Comparison of ENCODE assay signal across 15 cellular contexts in the genomic region with DNA sequence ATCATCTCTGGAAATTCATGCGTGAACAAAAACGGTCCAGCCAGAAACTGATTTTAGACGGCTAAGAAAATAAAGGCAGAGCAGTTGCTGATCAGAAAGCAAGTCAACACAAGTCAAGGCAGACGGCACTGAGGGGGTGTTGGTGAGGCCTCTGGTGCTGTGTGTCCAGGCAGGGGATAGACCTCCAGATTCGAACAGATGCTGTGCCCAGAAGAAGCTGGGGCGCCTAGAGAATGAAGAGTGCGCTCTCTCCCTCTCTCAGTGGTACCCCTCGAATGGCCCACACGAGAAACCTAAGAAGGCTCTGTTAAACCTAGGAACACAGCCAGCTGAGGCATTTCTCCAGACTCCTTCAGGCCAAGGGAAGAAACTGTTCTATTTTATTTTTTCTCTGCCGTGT.
DNase-seq lines count a peak whose midpoint lies in the region; ATAC-seq and TF ChIP-seq lines count a peak whose summit lies in the region.
"Had no signal": no experiment of that assay in that cellular context is flagged by ENCODE, and none has a peak within 500 bp of the region (broad histone marks: within the 10 kb centered on the region; RNA-seq: fewer than 3 reads in every experiment).

No MANE protein-coding gene starts in this region.

- no peak overlapping the region for H3T11ph ChIP-seq in H9 (ENCODE audit: low read length)

- H2AFZ ChIP-seq in H9 (ENCODE audit: low read length), result no peak overlapping the region
- H2AFZ ChIP-seq: GM23248 had no signal

- peaks cover 38 to 44% of the 10 kb centered on the region in 2 experiments for H3K4me1 Mint-ChIP-seq in H9
- H3K4me1 Mint-ChIP-seq in WTC11, result peaks cover 41% of the 10 kb centered on the region
- peaks cover 18% of the 10 kb centered on the region for H3K4me1 Mint-ChIP-seq in osteocyte (ENCODE audit: unreplicated experiment)
- H3K4me1 Mint-ChIP-seq: CD4-positive, alpha-beta memory T cell had no signal

- H3K4ac ChIP-seq in H9 (ENCODE audit: low read depth, low read length), result no peak overlapping the region

- no peaks in the 10 kb centered on the region for H3K79me1 ChIP-seq in H9 (ENCODE audit: insufficient read depth, low read depth, low read length, poor library complexity, severe bottlenecking)

- H3K27me3 Mint-ChIP-seq in H9 (ENCODE audit: low read depth), result no peaks in the 10 kb centered on the region
- H3K27me3 Mint-ChIP-seq in WTC11 (ENCODE audit: low read depth), result no peaks in the 10 kb centered on the region; the same call in 1 of the 2 replicates
- H3K27me3 Mint-ChIP-seq in osteocyte (ENCODE audit: unreplicated experiment), result peaks cover 15% of the 10 kb centered on the region

- H4K5ac ChIP-seq in H9 (ENCODE audit: insufficient read length, low read depth, low read length), result no peak overlapping the region

- H2BK20ac ChIP-seq in H9 (ENCODE audit: low read depth, low read length, poor library complexity, severe bottlenecking), result no peak overlapping the region

- no peak overlapping the region for H2BK5ac ChIP-seq in H9 (ENCODE audit: insufficient read length, low read length)

- no CpG with 5 or more reads among the region's 10 CpGs for WGBS in H9 (ENCODE audit: extremely low coverage, insufficient read length, low lambda C conversion rate)

- no peak overlapping the region for H4K91ac ChIP-seq in H9 (ENCODE audit: insufficient read length, low read depth, low read length)

- no peaks in the 10 kb centered on the region for H4K20me1 ChIP-seq in H9 (ENCODE audit: control insufficient read depth, insufficient read depth, insufficient read length)

- H4K8ac ChIP-seq in H9 (replicated peaks; ENCODE audit: insufficient read length, low read depth, low read length), result no peak overlapping the region

- H3K4me2 ChIP-seq in H9 (ENCODE audit: insufficient read depth, insufficient read length, low read length), result no peak overlapping the region
- H3K4me2 ChIP-seq: A549 had no signal

- H2BK12ac ChIP-seq in H9 (ENCODE audit: insufficient read length, low read depth, low read length), result no peak overlapping the region

- H3K27me3 ChIP-seq in H9 (ENCODE audit: insufficient read depth, low read length), result no peaks in the 10 kb centered on the region
- H3K27me3 ChIP-seq: BE2C had no signal

- no peak overlapping the region for H2AK5ac ChIP-seq in H9 (ENCODE audit: insufficient read length, low read length)

- TF ChIP-seq CTCF in H9 (conservative IDR thresholded peaks at IDR 0.05), result no peak
- TF ChIP-seq CTCF in WTC11 (IDR thresholded peaks at IDR 0.05), result no peak
- TF ChIP-seq CTCF in osteocyte (IDR thresholded peaks at IDR 0.05), result no peak

- DNase-seq in H9 (no peak), WTC11 (ENCODE audit: low spot score) (no peak), islet precursor cell (peak; percentile 46), osteocyte (ENCODE audit: extremely low spot score, unreplicated experiment) (peak; percentile 66), DMS 273 (lab: John Stamatoyannopoulos, UW; ENCODE audit: unreplicated experiment) (no peak), NCI-H82 (lab: John Stamatoyannopoulos, UW) (no peak)
- DNase-seq: BE2C; CD4-positive, alpha-beta memory T cell; DMS153; DMS79 treated with DMSO at 0.1 percent for 48 hours; EL; GM23248 had no signal

- H3K9me3 Mint-ChIP-seq in H9 (no peaks in the 10 kb centered on the region), WTC11 (no peaks in the 10 kb centered on the region), osteocyte (ENCODE audit: unreplicated experiment) (no peaks in the 10 kb centered on the region)
- H3K9me3 Mint-ChIP-seq: CD4-positive, alpha-beta memory T cell had no signal

- no peak overlapping the region for H3K56ac ChIP-seq in H9 (ENCODE audit: insufficient read length, low read depth, low read length)

- H2BK120ac ChIP-seq in H9 (ENCODE audit: low read depth, low read length, poor library complexity, severe bottlenecking), result no peak overlapping the region

- H3K27ac Mint-ChIP-seq in H9, result peak overlapping the region; percentile 29 to 71 (median 42); a peak in 3 of 7 replicates
- no peak overlapping the region for H3K27ac Mint-ChIP-seq in WTC11
- no peak overlapping the region for H3K27ac Mint-ChIP-seq in osteocyte (ENCODE audit: unreplicated experiment)
- H3K27ac Mint-ChIP-seq: CD4-positive, alpha-beta memory T cell had no signal

- H3K23ac ChIP-seq in H9 (ENCODE audit: insufficient read length, low read depth, low read length), result no peak overlapping the region

- POLR2A ChIA-PET in WTC11 (lab: Charles Lee), result no interaction called here

- no peak overlapping the region for H2BK15ac ChIP-seq in H9 (ENCODE audit: low read depth, low read length)

- H3K23me2 ChIP-seq in H9 (ENCODE audit: insufficient read length, low read depth, low read length, poor library complexity, severe bottlenecking), result no peaks in the 10 kb centered on the region

- CTCF ChIA-PET in WTC11 (lab: Charles Lee), result interaction anchor here (1.8 kb wide), 1 partner anchor 50 kb away, joined by 5 read pairs; no protein-coding TSS in a partner anchor

- H3K4me3 Mint-ChIP-seq in H9 (no peak overlapping the region), WTC11 (no peak overlapping the region), osteocyte (ENCODE audit: unreplicated experiment) (no peak overlapping the region)
- H3K4me3 Mint-ChIP-seq: CD4-positive, alpha-beta memory T cell had no signal

- H3K79me2 ChIP-seq in H9 (ENCODE audit: insufficient read depth, low read length), result no peaks in the 10 kb centered on the region

- peak; percentile 30; the same call in 1 of the 2 replicates for ATAC-seq in WTC11
- ATAC-seq: A549 had no signal

- H3K18ac ChIP-seq in H9 (ENCODE audit: insufficient read length, low read depth, low read length), result no peak overlapping the region

- no peak overlapping the region for H3K9ac ChIP-seq in H9 (ENCODE audit: extremely low read depth, insufficient read length, low read length)
- H3K9ac ChIP-seq: GM23248 had no signal

- no peaks in the 10 kb centered on the region for H3K9me3 ChIP-seq in H9 (ENCODE audit: control insufficient read depth, low read depth, low read length)
- H3K9me3 ChIP-seq: A549, BE2C, HAP-1 had no signal

- H3K36me3 Mint-ChIP-seq in H9 (ENCODE audit: insufficient read depth in 1 of 3, low read depth in 3 of 3) (no peaks in the 10 kb centered on the region), WTC11 (no peaks in the 10 kb centered on the region), osteocyte (ENCODE audit: unreplicated experiment) (no peaks in the 10 kb centered on the region)
- H3K36me3 Mint-ChIP-seq: CD4-positive, alpha-beta memory T cell had no signal

- H3K27ac ChIP-seq in H9 (ENCODE audit: insufficient read length, low read depth, low read length), result no peak overlapping the region
- H3K27ac ChIP-seq: A549, C4-2B, GM23248 had no signal

- H3K4me1 ChIP-seq in H9 (ENCODE audit: insufficient read depth, low read length), result peaks cover 10% of the 10 kb centered on the region
- H3K4me1 ChIP-seq: A549, BE2C, HAP-1 had no signal

- peak overlapping the region; percentile 31; the same call in 1 of the 2 replicates for H3K14ac ChIP-seq in H9 (ENCODE audit: insufficient read depth, low read length)

TF ChIP-seq in WTC11, 78 proteins besides CTCF, POLR2A, EP300 and RAD21 (continues in another document):
- TF ChIP-seq ESRRA (CRISPR knock-in tag; IDR thresholded peaks at IDR 0.05; ENCODE audit: borderline replicate concordance) (no peak), JUN (CRISPR knock-in tag; IDR thresholded peaks at IDR 0.05) (no peak), NR2C2 (CRISPR knock-in tag; IDR thresholded peaks at IDR 0.05) (no peak), FOXP1 (CRISPR knock-in tag; IDR thresholded peaks at IDR 0.05; ENCODE audit: borderline replicate concordance) (no peak), KAT7 (CRISPR knock-in tag; IDR thresholded peaks at IDR 0.05; ENCODE audit: borderline replicate concordance) (no peak), SMAD3 (CRISPR knock-in tag; IDR thresholded peaks at IDR 0.05; ENCODE audit: borderline replicate concordance) (no peak), NFATC4 (CRISPR knock-in tag; IDR thresholded peaks at IDR 0.05) (no peak), TEAD1 (CRISPR knock-in tag; IDR thresholded peaks at IDR 0.05) (no peak), PRRX2 (CRISPR knock-in tag; IDR thresholded peaks at IDR 0.05) (no peak), SOX15 (CRISPR knock-in tag; IDR thresholded peaks at IDR 0.05) (no peak)
- TF ChIP-seq, protein P1, sequence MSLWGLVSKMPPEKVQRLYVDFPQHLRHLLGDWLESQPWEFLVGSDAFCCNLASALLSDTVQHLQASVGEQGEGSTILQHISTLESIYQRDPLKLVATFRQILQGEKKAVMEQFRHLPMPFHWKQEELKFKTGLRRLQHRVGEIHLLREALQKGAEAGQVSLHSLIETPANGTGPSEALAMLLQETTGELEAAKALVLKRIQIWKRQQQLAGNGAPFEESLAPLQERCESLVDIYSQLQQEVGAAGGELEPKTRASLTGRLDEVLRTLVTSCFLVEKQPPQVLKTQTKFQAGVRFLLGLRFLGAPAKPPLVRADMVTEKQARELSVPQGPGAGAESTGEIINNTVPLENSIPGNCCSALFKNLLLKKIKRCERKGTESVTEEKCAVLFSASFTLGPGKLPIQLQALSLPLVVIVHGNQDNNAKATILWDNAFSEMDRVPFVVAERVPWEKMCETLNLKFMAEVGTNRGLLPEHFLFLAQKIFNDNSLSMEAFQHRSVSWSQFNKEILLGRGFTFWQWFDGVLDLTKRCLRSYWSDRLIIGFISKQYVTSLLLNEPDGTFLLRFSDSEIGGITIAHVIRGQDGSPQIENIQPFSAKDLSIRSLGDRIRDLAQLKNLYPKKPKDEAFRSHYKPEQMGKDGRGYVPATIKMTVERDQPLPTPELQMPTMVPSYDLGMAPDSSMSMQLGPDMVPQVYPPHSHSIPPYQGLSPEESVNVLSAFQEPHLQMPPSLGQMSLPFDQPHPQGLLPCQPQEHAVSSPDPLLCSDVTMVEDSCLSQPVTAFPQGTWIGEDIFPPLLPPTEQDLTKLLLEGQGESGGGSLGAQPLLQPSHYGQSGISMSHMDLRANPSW (CRISPR knock-in tag; conservative IDR thresholded peaks at IDR 0.05; ENCODE audit: low read depth), result no peak
- TF ChIP-seq, protein P2, sequence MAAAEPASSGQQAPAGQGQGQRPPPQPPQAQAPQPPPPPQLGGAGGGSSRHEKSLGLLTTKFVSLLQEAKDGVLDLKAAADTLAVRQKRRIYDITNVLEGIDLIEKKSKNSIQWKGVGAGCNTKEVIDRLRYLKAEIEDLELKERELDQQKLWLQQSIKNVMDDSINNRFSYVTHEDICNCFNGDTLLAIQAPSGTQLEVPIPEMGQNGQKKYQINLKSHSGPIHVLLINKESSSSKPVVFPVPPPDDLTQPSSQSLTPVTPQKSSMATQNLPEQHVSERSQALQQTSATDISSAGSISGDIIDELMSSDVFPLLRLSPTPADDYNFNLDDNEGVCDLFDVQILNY (CRISPR knock-in tag; IDR thresholded peaks at IDR 0.05), result no peak
- TF ChIP-seq, protein P3, sequence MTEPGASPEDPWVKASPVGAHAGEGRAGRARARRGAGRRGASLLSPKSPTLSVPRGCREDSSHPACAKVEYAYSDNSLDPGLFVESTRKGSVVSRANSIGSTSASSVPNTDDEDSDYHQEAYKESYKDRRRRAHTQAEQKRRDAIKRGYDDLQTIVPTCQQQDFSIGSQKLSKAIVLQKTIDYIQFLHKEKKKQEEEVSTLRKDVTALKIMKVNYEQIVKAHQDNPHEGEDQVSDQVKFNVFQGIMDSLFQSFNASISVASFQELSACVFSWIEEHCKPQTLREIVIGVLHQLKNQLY (CRISPR knock-in tag; IDR thresholded peaks at IDR 0.05), result no peak

Comparison
In these comparisons a context has a peak if more than half of its experiments do, and no peak if none do; other contexts are left out.
1. DNase-seq: peak in islet precursor cell (single experiment) and osteocyte (single experiment); none in H9 (single experiment), WTC11 (single experiment), DMS 273 (single experiment) and NCI-H82 (single experiment).
2. H3K27ac Mint-ChIP-seq: peak in H9 (3 of 3); none in WTC11 (single experiment) and osteocyte (single experiment).